ENCODE assay signal across 24 cellular contexts in the genomic region with DNA sequence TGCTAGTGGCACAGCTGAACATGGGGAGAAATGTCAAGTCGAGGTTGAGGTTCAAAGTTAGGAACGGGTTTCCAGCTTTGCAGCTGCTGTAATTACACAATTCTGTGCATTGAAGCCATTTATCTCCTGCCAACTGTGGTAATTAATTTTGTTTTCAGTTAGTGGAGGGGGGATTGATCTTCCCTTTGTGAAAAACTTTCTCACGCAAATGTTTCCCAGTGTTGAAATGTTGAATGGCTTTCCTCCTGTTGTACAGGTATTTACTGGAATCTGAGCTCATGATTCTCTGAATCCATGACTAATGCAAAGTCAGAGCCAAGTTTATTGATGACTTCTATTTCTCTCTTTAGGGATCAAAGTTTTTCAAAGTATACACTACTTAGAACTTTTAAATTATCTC.
A peak's percentile ranks its signal among the peaks of the same experiment; 100 is the strongest.
DNase-seq lines count a peak whose midpoint lies in the region; ATAC-seq, FAIRE-seq and TF ChIP-seq lines count a peak whose summit lies in the region.
"Had no signal": no experiment of that assay in that cellular context is flagged by ENCODE, and none has a peak within 500 bp of the region (broad histone marks: within the 10 kb centered on the region; RNA-seq: fewer than 3 reads in every experiment).

No MANE protein-coding gene starts in this region.

- CTCF ChIA-PET in HepG2 (lab: Yijun Ruan, JAX; ENCODE audit: low intra/inter-chr PET ratio, low total read pairs) = no interaction called here

- no peak overlapping the region for H2AFZ ChIP-seq in HepG2 (ENCODE audit: low read length)

- H3K4me3 ChIP-seq in liver (ENCODE audit: low read depth in 1 of 3, low read length in 3 of 3) (no peak overlapping the region), HepG2 (replicated peaks in 1 of 3; ENCODE audit: insufficient read depth in 1 of 3, low read depth in 2 of 3, low read length in 3 of 3) (no peak overlapping the region)

- H3K27ac Mint-ChIP-seq in mesothelial cell of epicardium = peak overlapping the region; percentile 7
- H3K27ac Mint-ChIP-seq in type B pancreatic cell = peak overlapping the region; percentile 9

- 25% methylated on average over 3 of the region's 3 CpGs for WGBS in liver
- 25% methylated on average over 3 of the region's 3 CpGs for WGBS in HepG2 (ENCODE audit: low lambda C conversion rate)

- TF ChIP-seq CTCF in liver (IDR thresholded peaks at IDR 0.05; ENCODE audit: low read depth, low read length, missing input control) (no peak), HepG2 (CRISPR knock-in tag; IDR thresholded peaks at IDR 0.05) (no peak), mesothelial cell of epicardium (IDR thresholded peaks at IDR 0.05; ENCODE audit: unreplicated experiment) (no peak), type B pancreatic cell (conservative IDR thresholded peaks at IDR 0.05) (no peak)

- ATAC-seq in HepG2 (no peak), esophagus mucosa (peak; percentile 81), GM21717 (IDR thresholded peaks at IDR 0.05; ENCODE audit: unreplicated experiment) (no peak)
- ATAC-seq: HCT116, Panc1 had no signal

- intact Hi-C loops in HepG2 (cut with micrococcal nuclease; ENCODE audit: unreplicated experiment) = no loop called here

- H4K20me1 ChIP-seq in HepG2 (ENCODE audit: insufficient read depth, low read length) = no peaks in the 10 kb centered on the region

- H3K27me3 Mint-ChIP-seq in mesothelial cell of epicardium (ENCODE audit: low read depth) = no peaks in the 10 kb centered on the region
- no peaks in the 10 kb centered on the region for H3K27me3 Mint-ChIP-seq in type B pancreatic cell

- H3K27me3 ChIP-seq in liver (ENCODE audit: control insufficient read depth in 4 of 4, insufficient read depth in 4 of 4, low read length in 3 of 4) = no peaks in the 10 kb centered on the region
- no peaks in the 10 kb centered on the region for H3K27me3 ChIP-seq in HepG2 (ENCODE audit: control insufficient read depth in 1 of 2, insufficient read depth in 2 of 2, low read length in 2 of 2)

- TF ChIP-seq POLR2A in HepG2 (IDR thresholded peaks at IDR 0.05; ENCODE audit: insufficient read depth in 1 of 2, low read depth in 2 of 2, low read length in 2 of 2) = no peak

- H3K27ac ChIP-seq in liver (ENCODE audit: low read depth in 1 of 2, low read length in 2 of 2) (peak overlapping the region; percentile 67 to 88), HepG2 (ENCODE audit: extremely low read length, insufficient read depth, low read length) (no peak overlapping the region)

- BruUV-seq in HepG2 (replicated peaks; lab: Mats Ljungman, UMichigan) = no TSS peak

- TF ChIP-seq EP300 in HepG2 (IDR thresholded peaks at IDR 0.05; ENCODE audit: low read depth in 2 of 2, low read length in 2 of 2) = no peak
- no peak for TF ChIP-seq EP300 in HepG2 (CRISPR knock-in tag; IDR thresholded peaks at IDR 0.05; ENCODE audit: borderline replicate concordance)

- TF ChIP-seq RAD21 in liver (IDR thresholded peaks at IDR 0.05) = peak; percentile 31 to 46
- TF ChIP-seq RAD21 in HepG2 (CRISPR knock-in tag; IDR thresholded peaks at IDR 0.05) = no peak

- H3K36me3 ChIP-seq in liver (ENCODE audit: control insufficient read depth in 4 of 4, insufficient read depth in 3 of 4, low read depth in 1 of 4, low read length in 3 of 4) (no peaks in the 10 kb centered on the region), HepG2 (replicated peaks in 1 of 2; ENCODE audit: control insufficient read depth in 1 of 2, insufficient read depth in 2 of 2, low read length in 2 of 2) (no peaks in the 10 kb centered on the region)

- no peak for FAIRE-seq in HepG2 (lab: Jason Lieb, UNC)
- FAIRE-seq: GM12892 had no signal

- H3K4me2 ChIP-seq in HepG2 (ENCODE audit: low read depth, low read length) = no peak overlapping the region
- H3K4me2 ChIP-seq: SK-N-SH had no signal

- H3K79me2 ChIP-seq in HepG2 (ENCODE audit: insufficient read depth, low read length) = no peaks in the 10 kb centered on the region

- no peaks in the 10 kb centered on the region for H3K36me3 Mint-ChIP-seq in mesothelial cell of epicardium
- H3K36me3 Mint-ChIP-seq in type B pancreatic cell = peaks cover 3% of the 10 kb centered on the region

- H3K9ac ChIP-seq in liver (ENCODE audit: low read depth in 1 of 2, low read length in 2 of 2) = no peak overlapping the region
- no peak overlapping the region for H3K9ac ChIP-seq in HepG2 (ENCODE audit: insufficient read depth, low read depth, low read length)
- H3K9ac ChIP-seq: SK-N-SH had no signal

- H3K4me1 ChIP-seq in liver (ENCODE audit: control insufficient read depth in 4 of 4, insufficient read depth in 4 of 4, low read length in 3 of 4) (peaks cover 3 to 26% (median 20%) of the 10 kb centered on the region in 4 donors), HepG2 (ENCODE audit: insufficient read depth, low read length) (no peaks in the 10 kb centered on the region)

- H3K4me1 Mint-ChIP-seq in mesothelial cell of epicardium (peaks cover 14% of the 10 kb centered on the region), type B pancreatic cell (ENCODE audit: unreplicated experiment) (peaks cover 12% of the 10 kb centered on the region)

- H3K9me3 ChIP-seq in liver (ENCODE audit: control insufficient read depth in 4 of 4, low read length in 3 of 4) (no peaks in the 10 kb centered on the region), HepG2 (ENCODE audit: low read length) (peaks cover 65% of the 10 kb centered on the region)
- H3K9me3 ChIP-seq: SK-N-SH had no signal

- H3K9me3 Mint-ChIP-seq in mesothelial cell of epicardium = peaks cover 7% of the 10 kb centered on the region
- H3K9me3 Mint-ChIP-seq in type B pancreatic cell = peaks cover 6% of the 10 kb centered on the region

- POLR2A ChIA-PET in HepG2 (lab: Yijun Ruan, JAX) = no interaction called here

- in situ Hi-C loops in HepG2 (cut with HindIII; ENCODE audit: extremely low pct_ligation_motif_present, low pct_unique_long_range_greater_than_20kb) = no loop called here

- DNase-seq in HepG2 (ENCODE audit: low spot score) (no peak), mesothelial cell of epicardium (ENCODE audit: low spot score in 2 of 2, unreplicated experiment in 2 of 2) (no peak), type B pancreatic cell (ENCODE audit: extremely low spot score, unreplicated experiment) (no peak), OCI-M2 (lab: John Stamatoyannopoulos, UW; ENCODE audit: unreplicated experiment) (no peak), NCI-H345 treated with DMSO at 0.1 percent for 48 hours (lab: John Stamatoyannopoulos, UW; ENCODE audit: unreplicated experiment) (no peak)
- DNase-seq: DMS153; DND-41; NCI-H1092; NCI-H1417 treated with DMSO at 0.1 percent for 48 hours; NCI-H1694 treated with DMSO at 0.1 percent for 48 hours; NCI-H2081; NCI-H2171; NCI-H446 treated with DMSO at 0.1 percent for 48 hours; NCI-H526; NCI-H82; NK-92 treated with Interleukin-12 subunit alpha and Interleukin-12 subunit beta, amount 100 ng/mL, for 24 hours; SIG-M5; SK-N-SH had no signal

- H3K4me3 Mint-ChIP-seq in mesothelial cell of epicardium (no peak overlapping the region), type B pancreatic cell (no peak overlapping the region)

TF ChIP-seq in liver, 16 proteins besides CTCF, POLR2A, EP300 and RAD21 (continues in another document):
- TF ChIP-seq EGR1 (IDR thresholded peaks at IDR 0.05; ENCODE audit: low read depth in 2 of 2) = no peak
- no peak for TF ChIP-seq NR2F2 (IDR thresholded peaks at IDR 0.05)
- TF ChIP-seq SP1 (IDR thresholded peaks at IDR 0.05) = peak; percentile 44
- no peak for TF ChIP-seq TAF1 (conservative IDR thresholded peaks at IDR 0.05)

TF ChIP-seq in HepG2, 621 proteins besides CTCF, POLR2A, EP300 and RAD21 (continues in another document):
- TF ChIP-seq, protein P1, sequence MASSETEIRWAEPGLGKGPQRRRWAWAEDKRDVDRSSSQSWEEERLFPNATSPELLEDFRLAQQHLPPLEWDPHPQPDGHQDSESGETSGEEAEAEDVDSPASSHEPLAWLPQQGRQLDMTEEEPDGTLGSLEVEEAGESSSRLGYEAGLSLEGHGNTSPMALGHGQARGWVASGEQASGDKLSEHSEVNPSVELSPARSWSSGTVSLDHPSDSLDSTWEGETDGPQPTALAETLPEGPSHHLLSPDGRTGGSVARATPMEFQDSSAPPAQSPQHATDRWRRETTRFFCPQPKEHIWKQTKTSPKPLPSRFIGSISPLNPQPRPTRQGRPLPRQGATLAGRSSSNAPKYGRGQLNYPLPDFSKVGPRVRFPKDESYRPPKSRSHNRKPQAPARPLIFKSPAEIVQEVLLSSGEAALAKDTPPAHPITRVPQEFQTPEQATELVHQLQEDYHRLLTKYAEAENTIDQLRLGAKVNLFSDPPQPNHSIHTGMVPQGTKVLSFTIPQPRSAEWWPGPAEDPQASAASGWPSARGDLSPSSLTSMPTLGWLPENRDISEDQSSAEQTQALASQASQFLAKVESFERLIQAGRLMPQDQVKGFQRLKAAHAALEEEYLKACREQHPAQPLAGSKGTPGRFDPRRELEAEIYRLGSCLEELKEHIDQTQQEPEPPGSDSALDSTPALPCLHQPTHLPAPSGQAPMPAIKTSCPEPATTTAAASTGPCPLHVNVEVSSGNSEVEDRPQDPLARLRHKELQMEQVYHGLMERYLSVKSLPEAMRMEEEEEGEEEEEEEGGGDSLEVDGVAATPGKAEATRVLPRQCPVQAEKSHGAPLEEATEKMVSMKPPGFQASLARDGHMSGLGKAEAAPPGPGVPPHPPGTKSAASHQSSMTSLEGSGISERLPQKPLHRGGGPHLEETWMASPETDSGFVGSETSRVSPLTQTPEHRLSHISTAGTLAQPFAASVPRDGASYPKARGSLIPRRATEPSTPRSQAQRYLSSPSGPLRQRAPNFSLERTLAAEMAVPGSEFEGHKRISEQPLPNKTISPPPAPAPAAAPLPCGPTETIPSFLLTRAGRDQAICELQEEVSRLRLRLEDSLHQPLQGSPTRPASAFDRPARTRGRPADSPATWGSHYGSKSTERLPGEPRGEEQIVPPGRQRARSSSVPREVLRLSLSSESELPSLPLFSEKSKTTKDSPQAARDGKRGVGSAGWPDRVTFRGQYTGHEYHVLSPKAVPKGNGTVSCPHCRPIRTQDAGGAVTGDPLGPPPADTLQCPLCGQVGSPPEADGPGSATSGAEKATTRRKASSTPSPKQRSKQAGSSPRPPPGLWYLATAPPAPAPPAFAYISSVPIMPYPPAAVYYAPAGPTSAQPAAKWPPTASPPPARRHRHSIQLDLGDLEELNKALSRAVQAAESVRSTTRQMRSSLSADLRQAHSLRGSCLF (CRISPR knock-in tag; IDR thresholded peaks at IDR 0.05; ENCODE audit: borderline replicate concordance) = no peak
- no peak for TF ChIP-seq ZNF674 (CRISPR knock-in tag; IDR thresholded peaks at IDR 0.05; ENCODE audit: low read depth)
- TF ChIP-seq FOXA3 (CRISPR knock-in tag; IDR thresholded peaks at IDR 0.05) = no peak
- TF ChIP-seq NCOA1 (CRISPR knock-in tag; IDR thresholded peaks at IDR 0.05) = no peak
- TF ChIP-seq HES4 (CRISPR knock-in tag; IDR thresholded peaks at IDR 0.05; ENCODE audit: borderline replicate concordance) = no peak
- no peak for TF ChIP-seq ZNF780A (CRISPR knock-in tag; IDR thresholded peaks at IDR 0.05)
- TF ChIP-seq ZNF317 (CRISPR knock-in tag; IDR thresholded peaks at IDR 0.05) = no peak
- no peak for TF ChIP-seq BORCS8-MEF2B (CRISPR knock-in tag; IDR thresholded peaks at IDR 0.05)
- TF ChIP-seq SALL1 (CRISPR knock-in tag; IDR thresholded peaks at IDR 0.05) = no peak
